In genomic region chr10:99966306-99966705, GRCh38 we compare ENCODE assay signal across 10 cellular contexts. TPM values are rescaled to one million over a fixed set of nuclear protein-coding genes. Genes with fewer than 3 reads are reported as not detected.
DNase-seq lines count a peak whose midpoint lies in the region; ATAC-seq, FAIRE-seq and TF ChIP-seq lines count a peak whose summit lies in the region.
"Had no signal": no experiment of that assay in that cellular context is flagged by ENCODE, and none has a peak within 500 bp of the region (broad histone marks: within the 10 kb centered on the region; RNA-seq: fewer than 3 reads in every experiment).

No MANE protein-coding gene starts in this region.

- H3K9me3 Mint-ChIP-seq in activated T-cell treated with anti-CD3 and anti-CD28 coated beads, Interleukin-2, amount 50 U/mL, for 24 hours = no peaks in the 10 kb centered on the region
- H3K9me3 Mint-ChIP-seq: naive thymus-derived CD8-positive, alpha-beta T cell had no signal

- peak; percentile 66 for DNase-seq in H54 (ENCODE audit: insufficient read length, low spot score)
- DNase-seq in RWPE1 (ENCODE audit: low spot score) = peak; percentile 86
- DNase-seq in epithelial cell of prostate (ENCODE audit: low read depth, low spot score) = peak; percentile 64
- peak; percentile 87 for DNase-seq in pulmonary artery endothelial cell (ENCODE audit: low read depth, low spot score)
- no peak for DNase-seq in CD1c-positive myeloid dendritic cell (ENCODE audit: extremely low spot score)
- DNase-seq in activated T-cell treated with anti-CD3 and anti-CD28 coated beads, Interleukin-2, amount 50 U/mL, for 24 hours = no peak
- DNase-seq: naive thymus-derived CD8-positive, alpha-beta T cell; NCI-H2171 treated with DMSO at 0.1 percent for 48 hours had no signal

- no peak for TF ChIP-seq POLR2A in H54 (IDR thresholded peaks at IDR 0.05; ENCODE audit: low read depth, low read length)

- no peak for TF ChIP-seq CTCF in RWPE1 (conservative IDR thresholded peaks at IDR 0.05; ENCODE audit: low read depth)

- H3K36me3 Mint-ChIP-seq in activated T-cell treated with anti-CD3 and anti-CD28 coated beads, Interleukin-2, amount 50 U/mL, for 24 hours (ENCODE audit: low read depth) = peaks cover 24% of the 10 kb centered on the region

- H3K27me3 Mint-ChIP-seq in activated T-cell treated with anti-CD3 and anti-CD28 coated beads, Interleukin-2, amount 50 U/mL, for 24 hours = no peaks in the 10 kb centered on the region
- H3K27me3 Mint-ChIP-seq: naive thymus-derived CD8-positive, alpha-beta T cell had no signal

- H3K4me3 Mint-ChIP-seq in activated T-cell treated with anti-CD3 and anti-CD28 coated beads, Interleukin-2, amount 50 U/mL, for 24 hours = no peak overlapping the region
- H3K4me3 Mint-ChIP-seq: naive thymus-derived CD8-positive, alpha-beta T cell had no signal

- CTCF ChIA-PET in RWPE1 (lab: Yijun Ruan, JAX) = interaction anchor here (0.6 to 2.5 kb wide), 4 partner anchors 11 to 69 kb away, joined by 3 to 10 read pairs (median 4); no protein-coding TSS in a partner anchor

- no peak overlapping the region for H3K27ac Mint-ChIP-seq in activated T-cell treated with anti-CD3 and anti-CD28 coated beads, Interleukin-2, amount 50 U/mL, for 24 hours

- ATAC-seq in HG03159 (IDR thresholded peaks at IDR 0.05; ENCODE audit: unreplicated experiment) = no peak
- ATAC-seq: naive thymus-derived CD8-positive, alpha-beta T cell had no signal

- H3K27ac ChIP-seq in RWPE1 = peak overlapping the region; percentile 74
- H3K27ac ChIP-seq in epithelial cell of prostate = peak overlapping the region; percentile 82

- POLR2A ChIA-PET in RWPE1 (lab: Yijun Ruan, JAX; ENCODE audit: low non-redundant PET) = no interaction called here

- H3K4me1 Mint-ChIP-seq in activated T-cell treated with anti-CD3 and anti-CD28 coated beads, Interleukin-2, amount 50 U/mL, for 24 hours (ENCODE audit: low read depth) = peaks cover 2% of the 10 kb centered on the region
- H3K4me1 Mint-ChIP-seq: naive thymus-derived CD8-positive, alpha-beta T cell had no signal

- peak; percentile 83 for FAIRE-seq in H54 (lab: Jason Lieb, UNC)
- FAIRE-seq: GM19239 had no signal

RNA-seq across cellular contexts. Expression of gene DNMBP, which starts 43.4 kb away (rescaled TPM):
- total RNA-seq in pulmonary artery endothelial cell = 34.0 and 36.4 TPM in 2 replicates

Comparison
In these comparisons a context has a peak if more than half of its experiments do, and no peak if none do; other contexts are left out.
1. DNase-seq: peak in H54 (single experiment), RWPE1 (single experiment), epithelial cell of prostate (single experiment) and pulmonary artery endothelial cell (single experiment); none in CD1c-positive myeloid dendritic cell (single experiment) and activated T-cell treated with anti-CD3 and anti-CD28 coated beads, Interleukin-2, amount 50 U/mL, for 24 hours (single experiment).